Comparison of ENCODE assay signal across 24 cellular contexts in genomic region chr10:5464521-5464920, GRCh38. TPM values are rescaled to one million over a fixed set of nuclear protein-coding genes. Genes with fewer than 3 reads are reported as not detected.
"Had no signal": no experiment of that assay in that cellular context is flagged by ENCODE, and none has a peak within 500 bp of the region (broad histone marks: within the 10 kb centered on the region; RNA-seq: fewer than 3 reads in every experiment).

No MANE protein-coding gene starts in this region.

- H3K4me3 ChIP-seq: gastrocnemius medialis, ovary, psoas muscle, tibial artery, uterus had no signal

- H3K27me3 ChIP-seq: gastrocnemius medialis, ovary, tibial artery, uterus had no signal

- H3K9me3 ChIP-seq: gastrocnemius medialis, psoas muscle had no signal

- H3K36me3 ChIP-seq: ovary, uterus had no signal

- H3K27me3 Mint-ChIP-seq: activated CD4-positive, alpha-beta T cell treated with anti-CD3 and anti-CD28 coated beads, Interleukin-2, amount 10 ng/mL, durations not matched to agents 7 days and 5 days; activated T-cell treated with anti-CD3 and anti-CD28 coated beads, Interleukin-2, amount 50 U/mL, for 24 hours; brain had no signal

- DNase-seq: activated CD4-positive, alpha-beta T cell treated with anti-CD3 and anti-CD28 coated beads, Interleukin-2, amount 10 ng/mL, durations not matched to agents 7 days and 5 days; activated CD8-positive, alpha-beta T cell treated with anti-CD3 and anti-CD28 coated beads, Interleukin-2, amount 10 ng/mL, durations not matched to agents 7 days and 5 days; activated naive CD4-positive, alpha-beta T cell treated with anti-CD3 and anti-CD28 coated beads for 36 hours; activated T-cell treated with anti-CD3 and anti-CD28 coated beads, Interleukin-2, amount 50 U/mL, for 24 hours; central memory CD4-positive, alpha-beta T cell; erythroblast; gastrocnemius medialis; head of caudate nucleus; kidney glomerular epithelial cell; left ventricle myocardium superior; naive thymus-derived CD8-positive, alpha-beta T cell; ovary; psoas muscle; stimulated activated CD4-positive, alpha-beta T cell treated with anti-CD3 and anti-CD28 coated beads, Interleukin-1b, Interleukin-23, amount 100 ng/mL, for 48 hours; stimulated activated naive CD8-positive, alpha-beta T cell treated with anti-CD3 and anti-CD28 coated beads, Interleukin-15, Interleukin-2, amounts not matched to agents 100 U/mL and 50 U/mL, for 24 hours; substantia nigra; tibial artery; uterus had no signal

- ATAC-seq: activated CD4-positive, CD25-positive, alpha-beta regulatory T cell treated with anti-CD3 and anti-CD28 coated beads, Interleukin-2, amount 50 U/mL, for 24 hours; activated CD8-positive, alpha-beta T cell treated with anti-CD3 and anti-CD28 coated beads, Interleukin-2, amount 10 ng/mL, durations not matched to agents 7 days and 5 days; gastrocnemius medialis; left ventricle myocardium superior; naive thymus-derived CD8-positive, alpha-beta T cell; psoas muscle; stimulated activated naive CD8-positive, alpha-beta T cell treated with anti-CD3 and anti-CD28 coated beads, Interleukin-15, Interleukin-2, amounts not matched to agents 100 U/mL and 50 U/mL, for 24 hours had no signal

- H3K27ac ChIP-seq: gastrocnemius medialis, ovary, psoas muscle, tibial artery, uterus had no signal

- H3K9me3 Mint-ChIP-seq: activated naive CD4-positive, alpha-beta T cell treated with anti-CD3 and anti-CD28 coated beads for 36 hours; activated T-cell treated with anti-CD3 and anti-CD28 coated beads, Interleukin-2, amount 50 U/mL, for 24 hours; memory B cell had no signal

- H3K4me1 ChIP-seq: psoas muscle had no signal

- H3K4me3 Mint-ChIP-seq: activated CD4-positive, alpha-beta T cell treated with anti-CD3 and anti-CD28 coated beads, Interleukin-2, amount 10 ng/mL, durations not matched to agents 7 days and 5 days; activated CD8-positive, alpha-beta T cell treated with anti-CD3 and anti-CD28 coated beads, Interleukin-2, amount 10 ng/mL, durations not matched to agents 7 days and 5 days; activated naive CD4-positive, alpha-beta T cell treated with anti-CD3 and anti-CD28 coated beads for 36 hours; activated T-cell treated with anti-CD3 and anti-CD28 coated beads, Interleukin-2, amount 50 U/mL, for 24 hours; brain; memory B cell; naive thymus-derived CD8-positive, alpha-beta T cell had no signal

- H3K27ac Mint-ChIP-seq: activated CD4-positive, alpha-beta T cell treated with anti-CD3 and anti-CD28 coated beads, Interleukin-2, amount 10 ng/mL, durations not matched to agents 7 days and 5 days; activated CD8-positive, alpha-beta T cell treated with anti-CD3 and anti-CD28 coated beads, Interleukin-2, amount 10 ng/mL, durations not matched to agents 7 days and 5 days; activated naive CD4-positive, alpha-beta T cell treated with anti-CD3 and anti-CD28 coated beads for 36 hours; activated T-cell treated with anti-CD3 and anti-CD28 coated beads, Interleukin-2, amount 50 U/mL, for 24 hours; activated T-helper 2 cell treated with anti-CD3 and anti-CD28 coated beads, Interferon-gamma antibody, Interleukin-2, Interleukin-4, amounts not matched to agents 10 μg/mL and 5 μg/mL and 100 μg/mL, durations not matched to agents 14 hours and 24 hours and 36 hours; memory B cell; naive thymus-derived CD8-positive, alpha-beta T cell had no signal

- H3K4me1 Mint-ChIP-seq: activated CD4-positive, alpha-beta T cell treated with anti-CD3 and anti-CD28 coated beads, Interleukin-2, amount 10 ng/mL, durations not matched to agents 7 days and 5 days had no signal

RNA-seq across cellular contexts. Expression of gene CALML5, which starts 34.8 kb away (rescaled TPM):
- total RNA-seq: activated CD4-positive, alpha-beta T cell treated with anti-CD3 and anti-CD28 coated beads, Interleukin-2, amount 10 ng/mL, durations not matched to agents 7 days and 5 days; activated CD8-positive, alpha-beta T cell treated with anti-CD3 and anti-CD28 coated beads, Interleukin-2, amount 10 ng/mL, durations not matched to agents 7 days and 5 days; activated naive CD4-positive, alpha-beta T cell treated with anti-CD3 and anti-CD28 coated beads for 36 hours; activated T-helper 2 cell treated with anti-CD3 and anti-CD28 coated beads, Interferon-gamma antibody, Interleukin-2, Interleukin-4, amounts not matched to agents 10 μg/mL and 5 μg/mL and 100 μg/mL, durations not matched to agents 14 hours and 24 hours and 36 hours; gastrocnemius medialis; left ventricle myocardium superior; mucosa of gallbladder; naive thymus-derived CD8-positive, alpha-beta T cell; psoas muscle; T-helper 1 cell treated with Interleukin-12 subunit alpha and Interleukin-12 subunit beta and Interleukin-4 antibody, amounts not matched to agents 30 ng/mL and 1 ng/mL, for 36 hours; uterus had no signal
- polyA plus RNA-seq: naive thymus-derived CD8-positive, alpha-beta T cell; ovary; psoas muscle had no signal

RNA-seq across cellular contexts. Expression of gene TUBAL3, which starts 59.9 kb away (rescaled TPM):
- total RNA-seq: activated CD4-positive, alpha-beta T cell treated with anti-CD3 and anti-CD28 coated beads, Interleukin-2, amount 10 ng/mL, durations not matched to agents 7 days and 5 days; activated CD8-positive, alpha-beta T cell treated with anti-CD3 and anti-CD28 coated beads, Interleukin-2, amount 10 ng/mL, durations not matched to agents 7 days and 5 days; activated naive CD4-positive, alpha-beta T cell treated with anti-CD3 and anti-CD28 coated beads for 36 hours; activated T-helper 2 cell treated with anti-CD3 and anti-CD28 coated beads, Interferon-gamma antibody, Interleukin-2, Interleukin-4, amounts not matched to agents 10 μg/mL and 5 μg/mL and 100 μg/mL, durations not matched to agents 14 hours and 24 hours and 36 hours; naive thymus-derived CD8-positive, alpha-beta T cell; T-helper 1 cell treated with Interleukin-12 subunit alpha and Interleukin-12 subunit beta and Interleukin-4 antibody, amounts not matched to agents 30 ng/mL and 1 ng/mL, for 36 hours; uterus had no signal
- polyA plus RNA-seq: naive thymus-derived CD8-positive, alpha-beta T cell; ovary had no signal
